10 cellular contexts compared by ENCODE assay signal in the genomic region with DNA sequence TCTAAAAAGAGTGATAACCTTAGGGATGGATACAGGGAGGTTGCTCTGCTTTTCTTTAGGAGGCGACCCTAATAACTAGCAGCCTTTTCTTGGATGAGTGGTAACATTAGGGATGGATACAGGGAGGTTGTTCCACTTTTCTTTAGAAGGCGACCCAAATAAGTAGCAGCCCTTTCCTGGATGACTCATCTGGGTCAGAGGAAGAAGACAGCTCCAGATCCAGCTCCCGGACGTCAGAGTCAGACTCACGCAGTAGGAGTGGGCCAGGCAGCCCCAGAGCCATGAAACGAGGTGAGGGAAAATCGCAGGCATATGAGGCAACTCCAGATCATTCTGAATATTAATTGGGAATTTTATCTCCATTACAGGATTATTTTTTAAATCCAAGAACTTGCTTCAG. TPM values are rescaled to one million over a fixed set of nuclear protein-coding genes. Genes with fewer than 3 reads are reported as not detected.
DNase-seq lines count a peak whose midpoint lies in the region; ATAC-seq and TF ChIP-seq lines count a peak whose summit lies in the region.
"Had no signal": no experiment of that assay in that cellular context is flagged by ENCODE, and none has a peak within 500 bp of the region (broad histone marks: within the 10 kb centered on the region; RNA-seq: fewer than 3 reads in every experiment).

No MANE protein-coding gene starts in this region.

- no peak overlapping the region for H3K4me3 ChIP-seq in thoracic aorta

- ATAC-seq in thoracic aorta (ENCODE audit: insufficient number of reproducible peaks, low FRiP score, low read depth) (no peak), HG02970 (IDR thresholded peaks at IDR 0.05; ENCODE audit: low FRiP score, unreplicated experiment) (no peak), GM18858 (IDR thresholded peaks at IDR 0.05; ENCODE audit: unreplicated experiment) (no peak)

- no peak overlapping the region for H3K27ac Mint-ChIP-seq in endothelial cell (ENCODE audit: unreplicated experiment)
- H3K27ac Mint-ChIP-seq: nephron had no signal

- DNase-seq in HCEC 1CT (peak; percentile 73), amniotic epithelial cell (ENCODE audit: low read depth) (peak; percentile 61), iPS-NIHi7 (ENCODE audit: extremely low spot score) (peak; percentile 18), thoracic aorta (ENCODE audit: low spot score) (peak; percentile 5), T-helper 2 cell (no peak), endothelial cell (ENCODE audit: low spot score) (no peak)
- DNase-seq: activated effector memory CD4-positive, alpha-beta T cell treated with Interleukin-2 at 50 U/mL for 16 hours had no signal

- H3K27me3 Mint-ChIP-seq in endothelial cell (ENCODE audit: unreplicated experiment), result peaks cover 2% of the 10 kb centered on the region

- H3K4me1 ChIP-seq in thoracic aorta (ENCODE audit: control insufficient read depth in 1 of 2, low read depth in 2 of 2), result no peaks in the 10 kb centered on the region

- peaks cover 3% of the 10 kb centered on the region for H3K36me3 ChIP-seq in thoracic aorta

- no peak overlapping the region for H3K27ac ChIP-seq in thoracic aorta

- no peaks in the 10 kb centered on the region for H3K9me3 ChIP-seq in thoracic aorta

- no peaks in the 10 kb centered on the region for H3K27me3 ChIP-seq in thoracic aorta (replicated peaks; ENCODE audit: insufficient read depth)

- no peaks in the 10 kb centered on the region for H3K36me3 Mint-ChIP-seq in endothelial cell (ENCODE audit: low read depth, unreplicated experiment)

- TF ChIP-seq CTCF in thoracic aorta (IDR thresholded peaks at IDR 0.05) (no peak), endothelial cell (IDR thresholded peaks at IDR 0.05; ENCODE audit: unreplicated experiment) (no peak)

- H3K4me3 Mint-ChIP-seq in endothelial cell (ENCODE audit: unreplicated experiment), result no peak overlapping the region
- H3K4me3 Mint-ChIP-seq: nephron had no signal

- no peaks in the 10 kb centered on the region for H3K9me3 Mint-ChIP-seq in endothelial cell (ENCODE audit: unreplicated experiment)
- H3K9me3 Mint-ChIP-seq: nephron had no signal

- H3K4me1 Mint-ChIP-seq in endothelial cell (ENCODE audit: unreplicated experiment), result no peaks in the 10 kb centered on the region
- H3K4me1 Mint-ChIP-seq: nephron had no signal

RNA-seq across cellular contexts. Expression of gene C1GALT1C1L, which starts 31.0 kb away (rescaled TPM):
- under 1 TPM in 1 of 2 donors, not detected in 1; 0.95 TPM for total RNA-seq in thoracic aorta
- 0.31 TPM for total RNA-seq in endothelial cell (ENCODE audit: unreplicated experiment)

Comparison
In these comparisons a context has a peak if more than half of its experiments do, and no peak if none do; other contexts are left out.
1. DNase-seq: peak in HCEC 1CT (single experiment), amniotic epithelial cell (single experiment), iPS-NIHi7 (single experiment) and thoracic aorta (single experiment); none in T-helper 2 cell (0 of 5) and endothelial cell (single experiment).